Comparison of ENCODE assay signal across 9 cellular contexts in the genomic region with DNA sequence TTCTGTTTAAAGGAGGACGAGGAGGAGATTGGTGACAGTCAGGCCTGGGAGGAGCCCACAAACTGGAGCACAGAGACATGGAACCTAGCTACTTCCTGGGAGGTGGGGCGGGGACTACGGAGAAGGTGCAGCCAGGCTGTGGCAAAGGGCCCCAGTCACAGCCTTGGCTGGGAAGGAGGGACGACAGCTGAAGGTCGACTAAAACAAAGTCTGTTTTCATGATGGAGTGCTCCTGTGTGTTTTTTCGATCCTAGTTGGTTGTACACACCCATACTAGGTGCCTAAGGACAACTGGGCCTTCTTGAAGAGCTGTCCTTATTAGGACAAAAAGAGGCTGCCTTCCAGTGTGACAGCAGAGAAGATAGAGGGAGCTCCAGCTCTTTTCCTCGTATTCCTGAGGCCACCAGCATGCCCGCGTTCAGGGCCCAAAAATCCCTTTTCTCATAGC. TPM values are rescaled to one million over a fixed set of nuclear protein-coding genes. Genes with fewer than 3 reads are reported as not detected.
DNase-seq lines count a peak whose midpoint lies in the region; ATAC-seq and TF ChIP-seq lines count a peak whose summit lies in the region.
"Had no signal": no experiment of that assay in that cellular context is flagged by ENCODE, and none has a peak within 500 bp of the region (broad histone marks: within the 10 kb centered on the region; RNA-seq: fewer than 3 reads in every experiment).

No MANE protein-coding gene starts in this region.

- intact Hi-C loops in activated CD4-positive, alpha-beta T cell treated with anti-CD3 and anti-CD28 coated beads for 36 hours (cut with DNase I, micrococcal nuclease) = no loop called here

- peaks cover 77% of the 10 kb centered on the region for H3K4me1 Mint-ChIP-seq in activated CD4-positive, alpha-beta T cell treated with anti-CD3 and anti-CD28 coated beads for 36 hours

- H3K4me3 ChIP-seq in hepatocyte = no peak overlapping the region

- no peaks in the 10 kb centered on the region for H3K9me3 ChIP-seq in hepatocyte (ENCODE audit: low read depth)

- CTCF ChIA-PET in activated CD4-positive, alpha-beta T cell treated with anti-CD3 and anti-CD28 coated beads for 36 hours (lab: Charles Lee) = interaction anchor here (0.6 to 6.7 kb wide), 10 partner anchors 12 to 68 kb away, joined by 3 to 89 read pairs (median 4); partner anchors contain the start of genes CA9 and SIT1

- peaks cover 11% of the 10 kb centered on the region for H3K79me2 ChIP-seq in hepatocyte

- WGBS in hepatocyte (ENCODE audit: low lambda C conversion rate, missing lambda C conversion rate) = 77% methylated on average over 9 of the region's 9 CpGs

- DNase-seq in activated CD4-positive, alpha-beta T cell treated with anti-CD3 and anti-CD28 coated beads for 36 hours = no peak
- DNase-seq in activated CD4-positive, alpha-beta T cell treated with anti-CD3 and anti-CD28 coated beads for 1 hour = no peak
- DNase-seq in hepatocyte (ENCODE audit: low spot score) (peak; percentile 47), superior temporal gyrus (ENCODE audit: extremely low spot score) (peak; percentile 71), iPS-NIHi11 (ENCODE audit: low spot score) (no peak), T-helper 9 cell (no peak), NCI-H2029 treated with DMSO at 0.1 percent for 48 hours (lab: John Stamatoyannopoulos, UW) (no peak)
- DNase-seq: activated CD4-positive, alpha-beta T cell treated with anti-CD3 and anti-CD28 coated beads for 48 hours had no signal

- H3K27me3 Mint-ChIP-seq in activated CD4-positive, alpha-beta T cell treated with anti-CD3 and anti-CD28 coated beads for 36 hours = peaks cover 2% of the 10 kb centered on the region

- H3K36me3 Mint-ChIP-seq in activated CD4-positive, alpha-beta T cell treated with anti-CD3 and anti-CD28 coated beads for 36 hours (ENCODE audit: low read depth) = peaks cover 37% of the 10 kb centered on the region

- TF ChIP-seq CTCF in VCaP (conservative IDR thresholded peaks at IDR 0.05) (peak; percentile 46), hepatocyte (IDR thresholded peaks at IDR 0.05; ENCODE audit: poor library complexity) (peak; percentile 47)

- peaks cover 11% of the 10 kb centered on the region for H3K4me1 ChIP-seq in hepatocyte (ENCODE audit: insufficient read depth)

- H3K9me3 Mint-ChIP-seq in activated CD4-positive, alpha-beta T cell treated with anti-CD3 and anti-CD28 coated beads for 36 hours (ENCODE audit: low read depth) = no peaks in the 10 kb centered on the region

- H3K9me2 ChIP-seq in hepatocyte (replicated peaks; ENCODE audit: insufficient read depth) = no peaks in the 10 kb centered on the region

- POLR2A ChIA-PET in activated CD4-positive, alpha-beta T cell treated with anti-CD3 and anti-CD28 coated beads for 36 hours (lab: Charles Lee) = interaction anchor here (0.8 to 1.0 kb wide), 2 partner anchors 19 to 72 kb away, joined by 3 read pairs; partner anchors contain the start of genes CREB3 and TLN1

- H3K4me2 ChIP-seq in hepatocyte = no peak overlapping the region

- no peak for ATAC-seq in activated CD4-positive, alpha-beta T cell treated with anti-CD3 and anti-CD28 coated beads for 36 hours

- H3K27ac Mint-ChIP-seq in activated CD4-positive, alpha-beta T cell treated with anti-CD3 and anti-CD28 coated beads for 36 hours = peak overlapping the region; percentile 1

- H3K4me3 Mint-ChIP-seq in activated CD4-positive, alpha-beta T cell treated with anti-CD3 and anti-CD28 coated beads for 36 hours = no peak overlapping the region

- H3K27me3 ChIP-seq in hepatocyte = no peaks in the 10 kb centered on the region

- H3K27ac ChIP-seq in VCaP = no peak overlapping the region
- peak overlapping the region; percentile 50 for H3K27ac ChIP-seq in hepatocyte

- no peak overlapping the region for H2AFZ ChIP-seq in hepatocyte

- H4K20me1 ChIP-seq in hepatocyte (ENCODE audit: insufficient read depth, poor library complexity, severe bottlenecking) = no peaks in the 10 kb centered on the region

- no peaks in the 10 kb centered on the region for H3K36me3 ChIP-seq in hepatocyte (replicated peaks; ENCODE audit: insufficient read depth, low read depth)

RNA-seq across cellular contexts. Expression of gene CCDC107, which starts 2.9 kb away (rescaled TPM):
- total RNA-seq in activated CD4-positive, alpha-beta T cell treated with anti-CD3 and anti-CD28 coated beads for 36 hours = 10 to 100 TPM in 1 of 2 experiments, 1 to 10 TPM in 1; 7.9 to 10.4 TPM
- 12.1 and 13.8 TPM in 2 replicates for total RNA-seq in hepatocyte
- 39.5 and 42.2 TPM in 2 replicates for polyA plus RNA-seq in hepatocyte

RNA-seq across cellular contexts. Expression of gene RMRP, which starts 3.2 kb away (rescaled TPM):
- total RNA-seq in activated CD4-positive, alpha-beta T cell treated with anti-CD3 and anti-CD28 coated beads for 36 hours = over 10,000 TPM in 1 of 2 experiments, 100 to 1,000 TPM in 1; 894 to 11,462 TPM
- total RNA-seq in hepatocyte = 1,377 and 3,174 TPM in 2 replicates
- not detected in 2 replicates for polyA plus RNA-seq in hepatocyte

RNA-seq across cellular contexts. Expression of gene ARHGEF39, which starts 4.0 kb away (rescaled TPM):
- total RNA-seq in activated CD4-positive, alpha-beta T cell treated with anti-CD3 and anti-CD28 coated beads for 36 hours = 10 to 100 TPM; 19.1 to 23.1 TPM
- total RNA-seq in hepatocyte = 1.8 and 9.4 TPM in 2 replicates
- 5.2 and 5.6 TPM in 2 replicates for polyA plus RNA-seq in hepatocyte

RNA-seq across cellular contexts. Expression of gene SIT1, which starts 10.3 kb away (rescaled TPM):
- 10 to 100 TPM; 76.5 to 80.9 TPM for total RNA-seq in activated CD4-positive, alpha-beta T cell treated with anti-CD3 and anti-CD28 coated beads for 36 hours
- not detected in 2 replicates for total RNA-seq in hepatocyte
- polyA plus RNA-seq in hepatocyte = not detected in 2 replicates

RNA-seq across cellular contexts. Expression of gene CA9, which starts 12.7 kb away (rescaled TPM):
- 1 to 10 TPM; 2.9 to 3.1 TPM for total RNA-seq in activated CD4-positive, alpha-beta T cell treated with anti-CD3 and anti-CD28 coated beads for 36 hours
- total RNA-seq in hepatocyte = 0.27 TPM in 1 of 2 replicates, not detected in the other
- polyA plus RNA-seq in hepatocyte = 2.1 and 2.4 TPM in 2 replicates

Comparison
In these comparisons a context has a peak if more than half of its experiments do, and no peak if none do; other contexts are left out.
1. DNase-seq: peak in hepatocyte (single experiment) and superior temporal gyrus (single experiment); none in activated CD4-positive, alpha-beta T cell treated with anti-CD3 and anti-CD28 coated beads for 36 hours (single experiment), activated CD4-positive, alpha-beta T cell treated with anti-CD3 and anti-CD28 coated beads for 1 hour (single experiment), iPS-NIHi11 (single experiment), T-helper 9 cell (single experiment) and NCI-H2029 treated with DMSO at 0.1 percent for 48 hours (single experiment).